1 cellular context compared by ENCODE assay signal in the genomic region with DNA sequence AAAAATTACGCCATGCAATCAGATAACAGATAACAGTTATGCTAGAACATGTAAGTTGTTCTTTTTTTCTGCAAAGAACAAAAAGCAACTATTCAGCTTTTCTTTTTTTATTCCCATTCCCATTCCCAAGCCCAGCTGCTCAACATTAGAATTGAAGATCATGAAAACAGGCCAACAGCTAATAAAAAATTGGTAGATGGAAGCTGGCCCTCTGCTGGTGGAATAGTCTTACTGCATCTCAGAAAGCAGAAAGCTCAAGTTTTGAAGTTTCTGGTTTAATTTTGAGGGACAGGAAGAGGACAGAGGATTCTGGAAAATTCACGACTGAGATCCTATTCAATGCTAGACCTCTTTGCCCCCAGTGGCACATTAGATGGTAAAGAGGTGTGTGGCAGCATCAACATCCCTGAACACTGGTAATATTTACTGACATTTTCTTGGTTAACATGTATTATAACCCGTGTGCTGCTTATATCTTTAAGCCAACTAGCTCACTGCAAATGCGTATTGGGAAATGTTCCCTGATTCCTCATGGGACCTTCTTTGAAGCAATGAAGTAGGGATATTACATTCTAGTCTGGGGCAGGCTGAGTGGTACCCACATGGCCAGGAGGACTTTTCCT.
TF ChIP-seq lines count a peak whose summit lies in the region.

No MANE protein-coding gene starts in this region.

TF ChIP-seq in GM23338, 12 proteins besides CTCF, POLR2A, EP300 and RAD21 (continued from another document):
- TF ChIP-seq, protein P1, sequence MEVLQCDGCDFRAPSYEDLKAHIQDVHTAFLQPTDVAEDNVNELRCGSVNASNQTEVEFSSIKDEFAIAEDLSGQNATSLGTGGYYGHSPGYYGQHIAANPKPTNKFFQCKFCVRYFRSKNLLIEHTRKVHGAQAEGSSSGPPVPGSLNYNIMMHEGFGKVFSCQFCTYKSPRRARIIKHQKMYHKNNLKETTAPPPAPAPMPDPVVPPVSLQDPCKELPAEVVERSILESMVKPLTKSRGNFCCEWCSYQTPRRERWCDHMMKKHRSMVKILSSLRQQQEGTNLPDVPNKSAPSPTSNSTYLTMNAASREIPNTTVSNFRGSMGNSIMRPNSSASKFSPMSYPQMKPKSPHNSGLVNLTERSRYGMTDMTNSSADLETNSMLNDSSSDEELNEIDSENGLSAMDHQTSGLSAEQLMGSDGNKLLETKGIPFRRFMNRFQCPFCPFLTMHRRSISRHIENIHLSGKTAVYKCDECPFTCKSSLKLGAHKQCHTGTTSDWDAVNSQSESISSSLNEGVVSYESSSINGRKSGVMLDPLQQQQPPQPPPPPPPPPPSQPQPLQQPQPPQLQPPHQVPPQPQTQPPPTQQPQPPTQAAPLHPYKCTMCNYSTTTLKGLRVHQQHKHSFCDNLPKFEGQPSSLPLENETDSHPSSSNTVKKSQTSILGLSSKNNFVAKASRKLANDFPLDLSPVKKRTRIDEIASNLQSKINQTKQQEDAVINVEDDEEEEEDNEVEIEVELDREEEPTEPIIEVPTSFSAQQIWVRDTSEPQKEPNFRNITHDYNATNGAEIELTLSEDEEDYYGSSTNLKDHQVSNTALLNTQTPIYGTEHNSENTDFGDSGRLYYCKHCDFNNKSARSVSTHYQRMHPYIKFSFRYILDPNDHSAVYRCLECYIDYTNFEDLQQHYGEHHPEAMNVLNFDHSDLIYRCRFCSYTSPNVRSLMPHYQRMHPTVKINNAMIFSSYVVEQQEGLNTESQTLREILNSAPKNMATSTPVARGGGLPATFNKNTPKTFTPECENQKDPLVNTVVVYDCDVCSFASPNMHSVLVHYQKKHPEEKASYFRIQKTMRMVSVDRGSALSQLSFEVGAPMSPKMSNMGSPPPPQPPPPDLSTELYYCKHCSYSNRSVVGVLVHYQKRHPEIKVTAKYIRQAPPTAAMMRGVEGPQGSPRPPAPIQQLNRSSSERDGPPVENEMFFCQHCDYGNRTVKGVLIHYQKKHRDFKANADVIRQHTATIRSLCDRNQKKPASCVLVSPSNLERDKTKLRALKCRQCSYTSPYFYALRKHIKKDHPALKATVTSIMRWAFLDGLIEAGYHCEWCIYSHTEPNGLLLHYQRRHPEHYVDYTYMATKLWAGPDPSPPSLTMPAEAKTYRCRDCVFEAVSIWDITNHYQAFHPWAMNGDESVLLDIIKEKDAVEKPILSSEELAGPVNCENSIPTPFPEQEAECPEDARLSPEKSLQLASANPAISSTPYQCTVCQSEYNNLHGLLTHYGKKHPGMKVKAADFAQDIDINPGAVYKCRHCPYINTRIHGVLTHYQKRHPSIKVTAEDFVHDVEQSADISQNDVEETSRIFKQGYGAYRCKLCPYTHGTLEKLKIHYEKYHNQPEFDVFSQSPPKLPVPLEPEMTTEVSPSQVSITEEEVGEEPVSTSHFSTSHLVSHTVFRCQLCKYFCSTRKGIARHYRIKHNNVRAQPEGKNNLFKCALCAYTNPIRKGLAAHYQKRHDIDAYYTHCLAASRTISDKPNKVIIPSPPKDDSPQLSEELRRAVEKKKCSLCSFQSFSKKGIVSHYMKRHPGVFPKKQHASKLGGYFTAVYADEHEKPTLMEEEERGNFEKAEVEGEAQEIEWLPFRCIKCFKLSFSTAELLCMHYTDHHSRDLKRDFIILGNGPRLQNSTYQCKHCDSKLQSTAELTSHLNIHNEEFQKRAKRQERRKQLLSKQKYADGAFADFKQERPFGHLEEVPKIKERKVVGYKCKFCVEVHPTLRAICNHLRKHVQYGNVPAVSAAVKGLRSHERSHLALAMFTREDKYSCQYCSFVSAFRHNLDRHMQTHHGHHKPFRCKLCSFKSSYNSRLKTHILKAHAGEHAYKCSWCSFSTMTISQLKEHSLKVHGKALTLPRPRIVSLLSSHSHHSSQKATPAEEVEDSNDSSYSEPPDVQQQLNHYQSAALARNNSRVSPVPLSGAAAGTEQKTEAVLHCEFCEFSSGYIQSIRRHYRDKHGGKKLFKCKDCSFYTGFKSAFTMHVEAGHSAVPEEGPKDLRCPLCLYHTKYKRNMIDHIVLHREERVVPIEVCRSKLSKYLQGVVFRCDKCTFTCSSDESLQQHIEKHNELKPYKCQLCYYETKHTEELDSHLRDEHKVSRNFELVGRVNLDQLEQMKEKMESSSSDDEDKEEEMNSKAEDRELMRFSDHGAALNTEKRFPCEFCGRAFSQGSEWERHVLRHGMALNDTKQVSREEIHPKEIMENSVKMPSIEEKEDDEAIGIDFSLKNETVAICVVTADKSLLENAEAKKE (CRISPR knock-in tag; IDR thresholded peaks at IDR 0.05) = no peak
- no peak for TF ChIP-seq JUNB (IDR thresholded peaks at IDR 0.05; ENCODE audit: unreplicated experiment)
